In the genomic region with DNA sequence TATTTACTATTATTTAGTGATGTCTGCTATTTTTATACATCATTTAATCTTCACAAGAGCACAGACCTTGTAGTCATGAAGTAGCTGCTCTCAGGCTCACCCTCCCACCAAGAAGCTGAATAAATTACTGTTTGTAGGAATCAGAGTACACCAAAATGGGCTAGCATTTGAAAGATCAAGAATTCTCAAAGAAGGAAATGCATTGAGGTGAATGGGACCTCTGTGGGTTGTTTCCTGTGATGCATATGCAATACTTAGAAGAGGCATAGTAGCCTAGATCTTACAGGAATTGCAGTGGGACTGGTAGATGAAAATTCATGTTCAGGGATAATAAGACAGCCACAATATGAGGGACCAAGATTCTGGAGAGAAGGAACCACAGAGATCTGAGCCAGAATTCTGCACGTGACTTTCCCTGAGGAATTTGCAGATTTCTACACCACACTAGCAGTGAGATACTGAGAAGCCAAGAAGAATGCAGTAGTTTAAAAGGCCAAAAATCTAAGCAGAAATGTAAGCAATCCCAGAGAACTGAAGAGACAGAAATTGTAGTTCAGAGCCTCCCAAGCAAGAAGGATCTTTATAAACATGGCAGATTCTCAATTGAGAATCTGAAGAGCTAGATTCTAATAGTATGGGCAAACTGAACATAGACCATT, we compare ENCODE assay signal across 18 cellular contexts.
DNase-seq lines count a peak whose midpoint lies in the region; ATAC-seq and TF ChIP-seq lines count a peak whose summit lies in the region.
"Had no signal": no experiment of that assay in that cellular context is flagged by ENCODE, and none has a peak within 500 bp of the region (broad histone marks: within the 10 kb centered on the region; RNA-seq: fewer than 3 reads in every experiment).

No MANE protein-coding gene starts in this region.

- H3K18ac ChIP-seq in neuronal stem cell (ENCODE audit: low read length): no peak overlapping the region

- no peaks in the 10 kb centered on the region for H3K79me1 ChIP-seq in neuronal stem cell (ENCODE audit: low read depth, low read length)

- no peak overlapping the region for H2BK5ac ChIP-seq in neuronal stem cell (ENCODE audit: low read length)

- H2BK15ac ChIP-seq in neuronal stem cell (ENCODE audit: low read length): no peak overlapping the region

- no peak overlapping the region for H3K27ac ChIP-seq in neuronal stem cell (replicated peaks; ENCODE audit: low read length)
- H3K27ac ChIP-seq: A549, SJSA1 had no signal

- in situ Hi-C loops in GM13977 (cut with MboI; ENCODE audit: low pct_unique_long_range_greater_than_20kb, low sequenced_read_pairs, unreplicated experiment): no loop called here

- H3K14ac ChIP-seq in neuronal stem cell (ENCODE audit: low read length): no peak overlapping the region

- DNase-seq in AG20443 (ENCODE audit: low spot score) (peak; percentile 21), amniotic epithelial cell (ENCODE audit: low read depth) (peak; percentile 12), fibroblast of gingiva (ENCODE audit: low read depth) (peak; percentile 46), neuronal stem cell (ENCODE audit: low spot score) (no peak), GM13977 (ENCODE audit: low spot score) (no peak), GF-D8 (lab: John Stamatoyannopoulos, UW) (no peak)
- DNase-seq in stimulated activated naive CD4-positive, alpha-beta T cell (lab: John Stamatoyannopoulos, UW): no peak
- DNase-seq in stimulated activated naive CD8-positive, alpha-beta T cell treated with anti-CD3 and anti-CD28 coated beads, Interleukin-15, Interleukin-2, amounts not matched to agents 100 U/mL and 50 U/mL, for 24 hours: no peak
- DNase-seq: BE2C; CD8-positive, alpha-beta T cell; HFFc6; MG63; NCI-H1092 treated with DMSO at 0.1 percent for 48 hours; NCI-H1694; PC-3 had no signal

- H2BK12ac ChIP-seq in neuronal stem cell (ENCODE audit: low read length): no peak overlapping the region

- H3K4me2 ChIP-seq in neuronal stem cell (ENCODE audit: insufficient read depth, low read length, poor library complexity, severe bottlenecking): no peak overlapping the region
- H3K4me2 ChIP-seq: A549 had no signal

- H3K9ac ChIP-seq in neuronal stem cell (ENCODE audit: low read depth, low read length, poor library complexity): no peak overlapping the region

- no peak for TF ChIP-seq CTCF in GM13977 (IDR thresholded peaks at IDR 0.05; ENCODE audit: extremely low read depth, insufficient read depth, missing control alignments)

- no peak overlapping the region for H3K23ac ChIP-seq in neuronal stem cell (ENCODE audit: low read depth, low read length, poor library complexity)

- no CpG with 5 or more reads among the region's 1 CpG for WGBS in neuronal stem cell (ENCODE audit: extremely low coverage in 2 of 2, insufficient read length in 2 of 2, insufficient replicate concordance in 1 of 2), 2 donors

- no peaks in the 10 kb centered on the region for H3K27me3 ChIP-seq in neuronal stem cell (ENCODE audit: control insufficient read depth in 3 of 3, insufficient read depth in 3 of 3, low read depth in 1 of 3, low read length in 3 of 3)
- H3K27me3 ChIP-seq: BE2C, MG63, SJSA1 had no signal

- peaks cover 0 to 4% of the 10 kb centered on the region in 2 donors for H3K4me1 ChIP-seq in neuronal stem cell (ENCODE audit: control insufficient read depth in 2 of 2, insufficient read depth in 1 of 2, low read depth in 1 of 2, low read length in 2 of 2)
- H3K4me1 ChIP-seq: A549, BE2C, SJSA1 had no signal

- no peak overlapping the region for H4K8ac ChIP-seq in neuronal stem cell (ENCODE audit: low read depth, low read length)

- no peak overlapping the region for H2AK5ac ChIP-seq in neuronal stem cell (ENCODE audit: low read depth, low read length)

- no peak overlapping the region for H3K4ac ChIP-seq in neuronal stem cell (ENCODE audit: low read length)

- no peak for ATAC-seq in stimulated activated naive CD8-positive, alpha-beta T cell treated with anti-CD3 and anti-CD28 coated beads, Interleukin-15, Interleukin-2, amounts not matched to agents 100 U/mL and 50 U/mL, for 24 hours
- ATAC-seq: A549; CD8-positive, alpha-beta T cell; HepG2; PC-3 had no signal

- H2BK120ac ChIP-seq in neuronal stem cell (ENCODE audit: low read depth, low read length): no peak overlapping the region

- H3K36me3 ChIP-seq in neuronal stem cell (replicated peaks in 1 of 2; ENCODE audit: control insufficient read depth in 2 of 2, insufficient read depth in 2 of 2, low read length in 2 of 2): no peaks in the 10 kb centered on the region
- H3K36me3 ChIP-seq: BE2C, MG63, SJSA1 had no signal

- H3K9me3 ChIP-seq in neuronal stem cell (replicated peaks in 1 of 2; ENCODE audit: control insufficient read depth in 2 of 2, insufficient read depth in 1 of 2, low read depth in 1 of 2, low read length in 2 of 2): peaks cover 0 to 3% of the 10 kb centered on the region in 2 donors
- H3K9me3 ChIP-seq: A549, BE2C, MG63, SJSA1 had no signal

- H2AFZ ChIP-seq in neuronal stem cell (ENCODE audit: low read length): peak overlapping the region; percentile 49

- H3K4me3 ChIP-seq in neuronal stem cell (ENCODE audit: low read length in 2 of 2): no peak overlapping the region
- H3K4me3 ChIP-seq: A549, MG63, SJSA1 had no signal

- H4K91ac ChIP-seq in neuronal stem cell (ENCODE audit: low read depth, low read length, poor library complexity): no peak overlapping the region

Comparison
In these comparisons a context has a peak if more than half of its experiments do, and no peak if none do; other contexts are left out.
1. DNase-seq: peak in AG20443 (single experiment), amniotic epithelial cell (single experiment) and fibroblast of gingiva (single experiment); none in neuronal stem cell (single experiment), GM13977 (single experiment), stimulated activated naive CD4-positive, alpha-beta T cell (0 of 6), stimulated activated naive CD8-positive, alpha-beta T cell treated with anti-CD3 and anti-CD28 coated beads, Interleukin-15, Interleukin-2, amounts not matched to agents 100 U/mL and 50 U/mL, for 24 hours (single experiment) and GF-D8 (single experiment).